1 cellular context compared by ENCODE assay signal in genomic region chr17:574061-574460, GRCh38.
TF ChIP-seq lines count a peak whose summit lies in the region.

No MANE protein-coding gene starts in this region.

TF ChIP-seq in IMR-90, 13 proteins besides CTCF, POLR2A, EP300 and RAD21 (continued from another document):
- TF ChIP-seq RCOR1 (IDR thresholded peaks at IDR 0.05; ENCODE audit: insufficient replicate concordance, low read length) (no peak), CEBPB (IDR thresholded peaks at IDR 0.05; ENCODE audit: low read depth, low read length) (no peak), USF2 (IDR thresholded peaks at IDR 0.05; ENCODE audit: low read depth, low read length) (no peak), NFE2L2 (IDR thresholded peaks at IDR 0.05; ENCODE audit: low read depth, low read length) (no peak), ELK1 (IDR thresholded peaks at IDR 0.05; ENCODE audit: borderline replicate concordance, low read depth, low read length) (no peak), MAFK (IDR thresholded peaks at IDR 0.05; ENCODE audit: low read depth, low read length) (no peak)
